ENCODE assay signal across 1 cellular context in genomic region chr7:77202544-77202976, GRCh38.
TF ChIP-seq lines count a peak whose summit lies in the region.

No MANE protein-coding gene starts in this region.

TF ChIP-seq in GM12878, 131 proteins besides CTCF, POLR2A, EP300 and RAD21 (continued from another document):
- TF ChIP-seq NKRF (conservative IDR thresholded peaks at IDR 0.05) (no peak), NR2C1 (IDR thresholded peaks at IDR 0.05) (no peak), RB1 (IDR thresholded peaks at IDR 0.05; ENCODE audit: borderline replicate concordance) (no peak), ZNF24 (IDR thresholded peaks at IDR 0.05) (0 out of 2 replicates have a peak, but pooled peaks have one; percentile 30), JUND (IDR thresholded peaks at IDR 0.05; ENCODE audit: low read depth, low read length) (peak; percentile 31; the same call in 1 of the 2 replicates), RELA (IDR thresholded peaks at IDR 0.05; ENCODE audit: borderline replicate concordance, partially characterized antibody) (no peak), ZZZ3 (IDR thresholded peaks at IDR 0.05; ENCODE audit: control insufficient read depth, insufficient read length, low read depth) (no peak), HCFC1 (IDR thresholded peaks at IDR 0.05; ENCODE audit: low read length) (no peak), SPI1 (IDR thresholded peaks at IDR 0.05; ENCODE audit: borderline replicate concordance, insufficient read depth, low read depth, low read length) (peak; percentile 53; the same call in 1 of the 2 replicates), NR2F1 (conservative IDR thresholded peaks at IDR 0.05) (0 out of 2 replicates have a peak, but pooled peaks have one; percentile 37), CREM (IDR thresholded peaks at IDR 0.05; ENCODE audit: low read depth) (peak; percentile 70), NR2C2 (IDR thresholded peaks at IDR 0.05; ENCODE audit: borderline replicate concordance, control insufficient read depth, insufficient read length, low read depth) (no peak), TBL1XR1 (IDR thresholded peaks at IDR 0.05; ENCODE audit: low read depth, low read length) (0 out of 2 replicates have a peak, but pooled peaks have one; percentile 30), IKZF1 (conservative IDR thresholded peaks at IDR 0.05) (peak; percentile 66), SREBF1 (IDR thresholded peaks at IDR 0.05; ENCODE audit: low read length) (no peak), DPF2 (IDR thresholded peaks at IDR 0.05) (peak; percentile 68), STAT3 (IDR thresholded peaks at IDR 0.05; ENCODE audit: low read depth, low read length) (no peak), EZH2 (IDR thresholded peaks at IDR 0.05; ENCODE audit: borderline replicate concordance, control insufficient read depth, low read depth, low read length) (0 out of 2 replicates have a peak, but pooled peaks have one; percentile 34), EED (IDR thresholded peaks at IDR 0.05; ENCODE audit: low read depth) (peak; percentile 62), RELB (IDR thresholded peaks at IDR 0.05; ENCODE audit: low read depth) (peak; percentile 29; the same call in 1 of the 2 replicates), SMC3 (IDR thresholded peaks at IDR 0.05; ENCODE audit: borderline replicate concordance, low read length) (peak; percentile 21; the same call in 1 of the 2 replicates), BCLAF1 (IDR thresholded peaks at IDR 0.05) (no peak), NBN (IDR thresholded peaks at IDR 0.05) (peak; percentile 62; the same call in 1 of the 2 replicates), TAF1 (IDR thresholded peaks at IDR 0.05; ENCODE audit: borderline replicate concordance, low read depth, low read length) (0 out of 2 replicates have a peak, but pooled peaks have one; percentile 47), ZNF217 (IDR thresholded peaks at IDR 0.05) (peak; percentile 68), ZNF687 (IDR thresholded peaks at IDR 0.05) (no peak)
